Comparison of ENCODE assay signal across 23 cellular contexts in genomic region chr2:185780890-185781289, GRCh38. TPM values are rescaled to one million over a fixed set of nuclear protein-coding genes. Genes with fewer than 3 reads are reported as not detected.
DNase-seq lines count a peak whose midpoint lies in the region; ATAC-seq and FAIRE-seq lines count a peak whose summit lies in the region.
"Had no signal": no experiment of that assay in that cellular context is flagged by ENCODE, and none has a peak within 500 bp of the region (broad histone marks: within the 10 kb centered on the region; RNA-seq: fewer than 3 reads in every experiment).

No MANE protein-coding gene starts in this region.

- no peaks in the 10 kb centered on the region; the same call in 1 of the 2 replicates for H3K4me1 ChIP-seq in GM23248 (ENCODE audit: insufficient read depth)
- no peaks in the 10 kb centered on the region for H3K4me1 ChIP-seq in mesenchymal stem cell (ENCODE audit: control insufficient read depth, insufficient read depth, low read depth, low read length)
- no peaks in the 10 kb centered on the region for H3K4me1 ChIP-seq in small intestine (ENCODE audit: control insufficient read depth in 2 of 2, insufficient read depth in 1 of 2, low read depth in 1 of 2, low read length in 1 of 2)

- no peaks in the 10 kb centered on the region for H3K9me2 ChIP-seq in GM23248 (ENCODE audit: insufficient read depth)

- H3K36me3 Mint-ChIP-seq in stimulated activated naive B cell treated with anti-CD40 and anti-IgM and Interleukin-4, amounts not matched to agents 10 μg/mL and 1 μg/mL and 100 μg/mL, for 72 hours: no peaks in the 10 kb centered on the region

- no peak overlapping the region for H4K8ac ChIP-seq in mesenchymal stem cell (ENCODE audit: low read length)

- H4K91ac ChIP-seq in mesenchymal stem cell (ENCODE audit: low read length): no peak overlapping the region

- in situ Hi-C loops in GM23248 (cut with MboI): no loop called here

- no peaks in the 10 kb centered on the region for H3K27me3 ChIP-seq in GM23248 (replicated peaks; ENCODE audit: insufficient read depth)
- no peaks in the 10 kb centered on the region for H3K27me3 ChIP-seq in mesenchymal stem cell (ENCODE audit: control insufficient read depth in 1 of 2, insufficient read depth in 1 of 2, low read length in 2 of 2)
- H3K27me3 ChIP-seq in small intestine (ENCODE audit: control insufficient read depth in 2 of 2, insufficient read depth in 2 of 2, low read length in 2 of 2): no peaks in the 10 kb centered on the region

- H3F3A ChIP-seq in GM23248 (ENCODE audit: insufficient read depth): no peaks in the 10 kb centered on the region

- H4K20me1 ChIP-seq in GM23248 (ENCODE audit: insufficient read depth): no peaks in the 10 kb centered on the region

- no peak overlapping the region for H2AK5ac ChIP-seq in mesenchymal stem cell (ENCODE audit: low read length, severe bottlenecking)

- H3K27me3 Mint-ChIP-seq in stimulated activated naive B cell treated with anti-CD40 and anti-IgM and Interleukin-4, amounts not matched to agents 10 μg/mL and 1 μg/mL and 100 μg/mL, for 72 hours: no peaks in the 10 kb centered on the region

- H2BK120ac ChIP-seq in mesenchymal stem cell (ENCODE audit: low read depth, low read length): no peak overlapping the region

- H3K9me3 Mint-ChIP-seq in stimulated activated naive B cell treated with anti-CD40 and anti-IgM and Interleukin-4, amounts not matched to agents 10 μg/mL and 1 μg/mL and 100 μg/mL, for 72 hours: no peaks in the 10 kb centered on the region

- H3K9ac ChIP-seq in GM23248 (no peak overlapping the region), mesenchymal stem cell (ENCODE audit: low read length) (no peak overlapping the region)

- FAIRE-seq in small intestine (lab: Jason Lieb, UNC): no peak
- FAIRE-seq: D721Med, GM12878, H1, HepG2 had no signal

- no peak overlapping the region for H2BK12ac ChIP-seq in mesenchymal stem cell (ENCODE audit: low read length in 2 of 2)

- H3K23ac ChIP-seq in mesenchymal stem cell (ENCODE audit: low read length in 2 of 2): no peak overlapping the region

- H3K4me2 ChIP-seq in GM23248 (ENCODE audit: unreplicated experiment) (no peak overlapping the region), mesenchymal stem cell (ENCODE audit: low read length, poor library complexity, severe bottlenecking) (no peak overlapping the region)

- no peak overlapping the region for H3K14ac ChIP-seq in mesenchymal stem cell (ENCODE audit: low read length in 2 of 2)

- H3K4ac ChIP-seq in mesenchymal stem cell (ENCODE audit: low read depth in 1 of 2, low read length in 2 of 2): no peak overlapping the region

- no peaks in the 10 kb centered on the region for H3K9me3 ChIP-seq in GM23248 (ENCODE audit: low read depth)
- peaks cover 3% of the 10 kb centered on the region for H3K9me3 ChIP-seq in mesenchymal stem cell (ENCODE audit: control insufficient read depth, low read length)
- H3K9me3 ChIP-seq in small intestine (ENCODE audit: control insufficient read depth, low read depth): no peaks in the 10 kb centered on the region

- WGBS in GM23248 (ENCODE audit: low coverage in 1 of 2, low lambda C conversion rate in 2 of 2, missing lambda C conversion rate in 2 of 2), 2 experiments: 16 to 19% methylated on average over 2 of the region's 2 CpGs
- WGBS in mesenchymal stem cell: 100% methylated on average over 1 of the region's 2 CpGs
- 71 to 81% (median 76%) methylated on average over 2 of the region's 2 CpGs for WGBS in small intestine, 3 donors

- no peak for ATAC-seq in stimulated activated naive B cell treated with anti-CD40 and anti-IgM and Interleukin-4, amounts not matched to agents 10 μg/mL and 1 μg/mL and 100 μg/mL, for 72 hours (replicated peaks)
- no peak for ATAC-seq in GM21619 (IDR thresholded peaks at IDR 0.05; ENCODE audit: unreplicated experiment)
- ATAC-seq: GM12878, HepG2 had no signal

- no peaks in the 10 kb centered on the region for H3K4me1 Mint-ChIP-seq in stimulated activated naive B cell treated with anti-CD40 and anti-IgM and Interleukin-4, amounts not matched to agents 10 μg/mL and 1 μg/mL and 100 μg/mL, for 72 hours

- no peak overlapping the region for H3K18ac ChIP-seq in mesenchymal stem cell (ENCODE audit: low read depth in 1 of 2, low read length in 2 of 2)

- H3K4me3 ChIP-seq in GM23248 (no peak overlapping the region), mesenchymal stem cell (ENCODE audit: insufficient read depth in 1 of 2, low read depth in 1 of 2, low read length in 2 of 2) (no peak overlapping the region), small intestine (ENCODE audit: low read depth in 1 of 2, low read length in 2 of 2) (no peak overlapping the region)
- H3K4me3 ChIP-seq: GM12878, SK-N-MC had no signal

- no peaks in the 10 kb centered on the region for H3K79me2 ChIP-seq in GM23248 (ENCODE audit: insufficient read depth)

- H3K79me1 ChIP-seq in mesenchymal stem cell (replicated peaks; ENCODE audit: low read length, poor library complexity, severe bottlenecking): no peaks in the 10 kb centered on the region

- DNase-seq in GM23248 (peak; percentile 15), NCI-H2171 treated with DMSO at 0.1 percent for 48 hours (lab: John Stamatoyannopoulos, UW) (peak; percentile 33), amniotic epithelial cell (ENCODE audit: low read depth) (peak; percentile 91), mesenchymal stem cell (peak; percentile 58), small intestine (no peak)
- DNase-seq in stimulated activated naive B cell treated with anti-CD40 and anti-IgM and Interleukin-4, amounts not matched to agents 10 μg/mL and 1 μg/mL and 100 μg/mL, for 72 hours: no peak
- DNase-seq in stimulated activated CD4-positive, alpha-beta T cell treated with anti-CD3 and anti-CD28 coated beads, Interleukin-2, amount 100 ng/mL, for 48 hours: no peak
- DNase-seq: GDM1, Karpas-422, NCI-H1092 treated with DMSO at 0.1 percent for 48 hours, NCI-H1436, NCI-H187, NCI-H526 treated with DMSO at 0.1 percent for 48 hours, SHP77 treated with DMSO at 0.1 percent for 48 hours had no signal

- H2BK5ac ChIP-seq in mesenchymal stem cell (ENCODE audit: low read depth, low read length, poor library complexity, severe bottlenecking): no peak overlapping the region

- no peak overlapping the region for H3K4me3 Mint-ChIP-seq in stimulated activated naive B cell treated with anti-CD40 and anti-IgM and Interleukin-4, amounts not matched to agents 10 μg/mL and 1 μg/mL and 100 μg/mL, for 72 hours

- no peak overlapping the region for H2BK15ac ChIP-seq in mesenchymal stem cell (ENCODE audit: low read depth, poor library complexity, severe bottlenecking)

- no peak overlapping the region for H3K27ac Mint-ChIP-seq in stimulated activated naive B cell treated with anti-CD40 and anti-IgM and Interleukin-4, amounts not matched to agents 10 μg/mL and 1 μg/mL and 100 μg/mL, for 72 hours

- H2AFZ ChIP-seq in GM23248 (no peak overlapping the region), mesenchymal stem cell (ENCODE audit: low read depth, low read length) (no peak overlapping the region)

- H3K27ac ChIP-seq in GM23248 (no peak overlapping the region), mesenchymal stem cell (ENCODE audit: low read length, poor library complexity, severe bottlenecking) (no peak overlapping the region), small intestine (ENCODE audit: low read depth in 1 of 2, low read length in 1 of 2) (no peak overlapping the region)
- H3K27ac ChIP-seq: HL-60, RWPE1, SK-N-MC had no signal

- H3K36me3 ChIP-seq in GM23248 (ENCODE audit: low read depth): no peaks in the 10 kb centered on the region
- H3K36me3 ChIP-seq in mesenchymal stem cell (ENCODE audit: control insufficient read depth in 1 of 2, insufficient read depth in 2 of 2, low read depth in 1 of 2, low read length in 2 of 2): no peaks in the 10 kb centered on the region
- no peaks in the 10 kb centered on the region for H3K36me3 ChIP-seq in small intestine (ENCODE audit: control insufficient read depth in 2 of 2, insufficient read depth in 2 of 2, low read length in 2 of 2)

RNA-seq across cellular contexts. Expression of gene FSIP2, which starts 42.3 kb away (rescaled TPM):
- not detected in 2 replicates for total RNA-seq in GM23248 (2014; rRNA removed; shearing (Covaris generic))
- polyA plus RNA-seq in GM23248 (2016; fragmentation: Nextera tagmentation; extraction: Ambion mirVana) (not detected in 2 replicates), small intestine (under 1 TPM; under 0.01 to 0.45 (median 0.07) TPM)
- 0.46 TPM for polyA plus RNA-seq in mesenchymal stem cell (2013, experiment 1 of 2)
- 0.44 TPM for polyA plus RNA-seq in mesenchymal stem cell (2013, experiment 2 of 2)
- total RNA-seq: Daoy had no signal

Comparison
In these comparisons a context has a peak if more than half of its experiments do, and no peak if none do; other contexts are left out.
1. DNase-seq: peak in GM23248 (single experiment), NCI-H2171 treated with DMSO at 0.1 percent for 48 hours (single experiment), amniotic epithelial cell (single experiment) and mesenchymal stem cell (single experiment); none in small intestine (single experiment), stimulated activated naive B cell treated with anti-CD40 and anti-IgM and Interleukin-4, amounts not matched to agents 10 μg/mL and 1 μg/mL and 100 μg/mL, for 72 hours (single experiment) and stimulated activated CD4-positive, alpha-beta T cell treated with anti-CD3 and anti-CD28 coated beads, Interleukin-2, amount 100 ng/mL, for 48 hours (0 of 2).